In the genomic region with DNA sequence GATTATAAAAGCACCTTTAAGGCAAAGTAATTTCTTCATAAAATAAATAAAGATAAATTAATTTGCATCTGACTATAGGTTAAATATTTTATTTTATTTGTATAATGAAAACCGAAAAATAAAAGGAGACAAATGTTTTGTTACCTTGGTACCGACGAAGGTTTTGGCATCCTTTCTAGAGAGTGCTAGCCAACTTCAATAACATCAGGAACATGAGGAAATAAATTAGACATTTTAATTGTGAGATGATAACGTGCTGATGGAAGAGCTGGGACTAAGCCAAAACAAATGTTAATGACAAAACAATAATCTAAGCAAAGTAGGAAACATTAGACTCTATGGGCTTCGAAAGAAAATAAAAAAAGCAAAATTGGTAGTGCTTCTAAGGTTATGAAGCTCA, we compare ENCODE assay signal across 27 cellular contexts.
"Had no signal": no experiment of that assay in that cellular context is flagged by ENCODE, and none has a peak within 500 bp of the region (broad histone marks: within the 10 kb centered on the region; RNA-seq: fewer than 3 reads in every experiment).

No MANE protein-coding gene starts in this region.

- DNase-seq: activated CD4-positive, alpha-beta T cell treated with anti-CD3 and anti-CD28 coated beads, Interleukin-2, amount 10 ng/mL, durations not matched to agents 7 days and 5 days; activated CD4-positive, CD25-positive, alpha-beta regulatory T cell treated with anti-CD3 and anti-CD28 coated beads, Interleukin-2, amount 50 U/mL, for 72 hours; activated CD8-positive, alpha-beta memory T cell treated with anti-CD3 and anti-CD28 coated beads, Interleukin-2, amount 10 ng/mL, durations not matched to agents 7 days and 5 days; activated CD8-positive, alpha-beta T cell treated with anti-CD3 and anti-CD28 coated beads for 36 hours; activated gamma-delta T cell; activated T-cell treated with anti-CD3 and anti-CD28 coated beads for 4 hours; aorta; caudate nucleus; effector CD4-positive, alpha-beta T cell; foreskin keratinocyte; left lung; naive thymus-derived CD4-positive, alpha-beta T cell; occipital lobe; retina; sigmoid colon; stimulated activated CD4-positive, alpha-beta T cell treated with anti-CD3 and anti-CD28 coated beads, Interleukin-2, amount 100 ng/mL, for 48 hours; stimulated activated CD8-positive, alpha-beta memory T cell treated with anti-CD3 and anti-CD28 coated beads, Interleukin-4, amount 100 ng/mL, for 48 hours; stimulated activated naive B cell treated with anti-CD40 and anti-IgM and Interleukin-4, amounts not matched to agents 10 μg/mL and 1 μg/mL and 100 μg/mL, for 72 hours; testis; WERI-Rb-1 had no signal

- H3K4me1 ChIP-seq: foreskin keratinocyte, left lung, sigmoid colon, testis, vagina had no signal

- H3K36me3 ChIP-seq: left lung, sigmoid colon, vagina, WERI-Rb-1 had no signal

- H3K36me3 Mint-ChIP-seq: activated CD8-positive, alpha-beta memory T cell treated with anti-CD3 and anti-CD28 coated beads, Interleukin-2, amount 10 ng/mL, durations not matched to agents 7 days and 5 days; brain had no signal

- H3K4me3 ChIP-seq: left lung, lung, sigmoid colon, smooth muscle cell, testis, vagina had no signal

- H3K27ac Mint-ChIP-seq: activated CD4-positive, alpha-beta T cell treated with anti-CD3 and anti-CD28 coated beads, Interleukin-2, amount 10 ng/mL, durations not matched to agents 7 days and 5 days; activated CD8-positive, alpha-beta memory T cell treated with anti-CD3 and anti-CD28 coated beads, Interleukin-2, amount 10 ng/mL, durations not matched to agents 7 days and 5 days; activated CD8-positive, alpha-beta T cell treated with anti-CD3 and anti-CD28 coated beads for 36 hours; dendritic cell treated with granulocyte-macrophage colony-stimulating factor and Interleukin-4, amounts not matched to agents 40 ng/mL and 50 ng/mL, for 4 days; naive thymus-derived CD4-positive, alpha-beta T cell; stimulated activated naive B cell treated with anti-CD40 and anti-IgM and Interleukin-4, amounts not matched to agents 10 μg/mL and 1 μg/mL and 100 μg/mL, for 72 hours; type B pancreatic cell had no signal

- H3K4me1 Mint-ChIP-seq: activated CD4-positive, alpha-beta T cell treated with anti-CD3 and anti-CD28 coated beads, Interleukin-2, amount 10 ng/mL, durations not matched to agents 7 days and 5 days; activated CD8-positive, alpha-beta memory T cell treated with anti-CD3 and anti-CD28 coated beads, Interleukin-2, amount 10 ng/mL, durations not matched to agents 7 days and 5 days; brain; naive thymus-derived CD4-positive, alpha-beta T cell; stimulated activated naive B cell treated with anti-CD40 and anti-IgM and Interleukin-4, amounts not matched to agents 10 μg/mL and 1 μg/mL and 100 μg/mL, for 72 hours had no signal

- H3K9me3 ChIP-seq: testis, vagina had no signal

- H3K4me3 Mint-ChIP-seq: activated CD4-positive, alpha-beta T cell treated with anti-CD3 and anti-CD28 coated beads, Interleukin-2, amount 10 ng/mL, durations not matched to agents 7 days and 5 days; activated CD8-positive, alpha-beta memory T cell treated with anti-CD3 and anti-CD28 coated beads, Interleukin-2, amount 10 ng/mL, durations not matched to agents 7 days and 5 days; activated CD8-positive, alpha-beta T cell treated with anti-CD3 and anti-CD28 coated beads for 36 hours; brain; dendritic cell treated with granulocyte-macrophage colony-stimulating factor and Interleukin-4, amounts not matched to agents 40 ng/mL and 50 ng/mL, for 4 days; naive thymus-derived CD4-positive, alpha-beta T cell; neural crest cell; stimulated activated naive B cell treated with anti-CD40 and anti-IgM and Interleukin-4, amounts not matched to agents 10 μg/mL and 1 μg/mL and 100 μg/mL, for 72 hours; type B pancreatic cell had no signal

- H3K27ac ChIP-seq: foreskin keratinocyte, left lung, sigmoid colon, testis, vagina, WERI-Rb-1 had no signal

- H3K27me3 ChIP-seq: foreskin keratinocyte, left lung, sigmoid colon, testis, vagina had no signal

- H3K27me3 Mint-ChIP-seq: activated CD4-positive, alpha-beta T cell treated with anti-CD3 and anti-CD28 coated beads, Interleukin-2, amount 10 ng/mL, durations not matched to agents 7 days and 5 days; activated CD8-positive, alpha-beta memory T cell treated with anti-CD3 and anti-CD28 coated beads, Interleukin-2, amount 10 ng/mL, durations not matched to agents 7 days and 5 days; activated CD8-positive, alpha-beta T cell treated with anti-CD3 and anti-CD28 coated beads for 36 hours; dendritic cell treated with granulocyte-macrophage colony-stimulating factor and Interleukin-4, amounts not matched to agents 40 ng/mL and 50 ng/mL, for 4 days; naive thymus-derived CD4-positive, alpha-beta T cell; stimulated activated naive B cell treated with anti-CD40 and anti-IgM and Interleukin-4, amounts not matched to agents 10 μg/mL and 1 μg/mL and 100 μg/mL, for 72 hours had no signal

- H3K4me2 ChIP-seq: smooth muscle cell had no signal
